In genomic region chr1:116777831-116778830, GRCh38 we compare ENCODE assay signal across 11 cellular contexts. TPM values are rescaled to one million over a fixed set of nuclear protein-coding genes. Genes with fewer than 3 reads are reported as not detected.
DNase-seq lines count a peak whose midpoint lies in the region; ATAC-seq and TF ChIP-seq lines count a peak whose summit lies in the region.
"Had no signal": no experiment of that assay in that cellular context is flagged by ENCODE, and none has a peak within 500 bp of the region (broad histone marks: within the 10 kb centered on the region; RNA-seq: fewer than 3 reads in every experiment).

No MANE protein-coding gene starts in this region.

- H3K9me2 ChIP-seq in GM23338 (ENCODE audit: insufficient read depth), result no peaks in the 10 kb centered on the region

- no peak overlapping the region for H3K27ac ChIP-seq in GM23338 (ENCODE audit: low read depth)
- H3K27ac ChIP-seq in prostate gland, result no peak overlapping the region
- H3K27ac ChIP-seq: VCaP had no signal

- CTCF ChIA-PET in WTC11 (lab: Charles Lee), result interaction anchor here (1.0 to 1.3 kb wide), 2 partner anchors 40 to 204 kb away, joined by 4 to 5 read pairs; no protein-coding TSS in a partner anchor

- H3K4me1 ChIP-seq in GM23338 (ENCODE audit: insufficient read depth) (no peaks in the 10 kb centered on the region), prostate gland (replicated peaks) (no peaks in the 10 kb centered on the region)

- no peak for TF ChIP-seq POLR2A in prostate gland (IDR thresholded peaks at IDR 0.05)

- no peaks in the 10 kb centered on the region for H3F3A ChIP-seq in GM23338 (replicated peaks; ENCODE audit: low read depth)

- no peaks in the 10 kb centered on the region for H3K79me2 ChIP-seq in GM23338 (replicated peaks; ENCODE audit: insufficient read depth)

- H3K4me2 ChIP-seq in GM23338, result no peak overlapping the region

- WGBS in prostate gland, result 60% methylated on average over 3 of the region's 3 CpGs

- H3K4me1 Mint-ChIP-seq in GM23338 (peaks cover 9% of the 10 kb centered on the region; the same call in 2 of the 3 replicates), WTC11 (peaks cover 11% of the 10 kb centered on the region)

- H3K27me3 Mint-ChIP-seq in GM23338 (ENCODE audit: insufficient read depth, low read depth, poor library complexity) (no peaks in the 10 kb centered on the region), WTC11 (ENCODE audit: low read depth) (no peaks in the 10 kb centered on the region; the same call in 1 of the 2 replicates)

- ATAC-seq in GM23338, result peak; percentile 38; the same call in 2 of the 3 replicates
- peak; percentile 43; the same call in 1 of the 2 replicates for ATAC-seq in WTC11
- no peak for ATAC-seq in left ventricle myocardium superior
- ATAC-seq: HCT116 had no signal

- H3K4me3 Mint-ChIP-seq in GM23338 (no peak overlapping the region), WTC11 (no peak overlapping the region)

- peaks cover 2% of the 10 kb centered on the region; the same call in 1 of the 3 replicates for H3K9me3 Mint-ChIP-seq in GM23338
- peaks cover 11% of the 10 kb centered on the region for H3K9me3 Mint-ChIP-seq in WTC11

- intact Hi-C loops in left ventricle myocardium superior (cut with micrococcal nuclease) (no loop called here), prostate gland (cut with DNase I) (no loop called here)

- POLR2A ChIA-PET in WTC11 (lab: Charles Lee), result no interaction called here

- H3K9me3 ChIP-seq in prostate gland, result no peaks in the 10 kb centered on the region

- H4K20me1 ChIP-seq in GM23338 (replicated peaks; ENCODE audit: insufficient read depth), result no peaks in the 10 kb centered on the region

- H3K36me3 Mint-ChIP-seq in GM23338 (ENCODE audit: low read depth), result no peaks in the 10 kb centered on the region
- H3K36me3 Mint-ChIP-seq in WTC11, result no peaks in the 10 kb centered on the region

- H3K4me3 ChIP-seq in GM23338, result no peak overlapping the region
- H3K4me3 ChIP-seq in foreskin fibroblast (ENCODE audit: low read depth in 1 of 2, low read length in 2 of 2), result peak overlapping the region; percentile 11 to 12
- no peak overlapping the region for H3K4me3 ChIP-seq in prostate gland

- peak overlapping the region; percentile 83 for H2AFZ ChIP-seq in GM23338

- no peaks in the 10 kb centered on the region for H3K36me3 ChIP-seq in GM23338 (ENCODE audit: insufficient read depth)
- H3K36me3 ChIP-seq in prostate gland, result no peaks in the 10 kb centered on the region

- no peaks in the 10 kb centered on the region for H3K27me3 ChIP-seq in GM23338 (ENCODE audit: insufficient read depth)
- H3K27me3 ChIP-seq in prostate gland (replicated peaks; ENCODE audit: insufficient read depth), result no peaks in the 10 kb centered on the region

- TF ChIP-seq CTCF in GM23338 (conservative IDR thresholded peaks at IDR 0.05; ENCODE audit: low read depth in 2 of 2) (no peak), WTC11 (IDR thresholded peaks at IDR 0.05) (no peak), foreskin fibroblast (IDR thresholded peaks at IDR 0.05; ENCODE audit: low read depth, low read length) (no peak), prostate gland (IDR thresholded peaks at IDR 0.05) (no peak)

- DNase-seq in AG20443 (ENCODE audit: low spot score), result peak; percentile 58
- peak; percentile 9 for DNase-seq in GM23338 (ENCODE audit: low spot score)
- no peak for DNase-seq in WTC11 (ENCODE audit: low spot score)
- peak; percentile 82 to 91 for DNase-seq in foreskin fibroblast
- DNase-seq in 8988T, result no peak
- no peak for DNase-seq in left ventricle myocardium superior
- DNase-seq in prostate gland (ENCODE audit: low spot score), result no peak
- no peak for DNase-seq in NCI-H2107 treated with DMSO at 0.1 percent for 48 hours (lab: John Stamatoyannopoulos, UW; ENCODE audit: unreplicated experiment)
- DNase-seq: NCI-H146 had no signal

- H3K27ac Mint-ChIP-seq in GM23338 (no peak overlapping the region; the same call in 1 of the 2 replicates), WTC11 (no peak overlapping the region)

TF ChIP-seq in GM23338, 12 proteins besides CTCF, POLR2A, EP300 and RAD21 (continues in another document):
- TF ChIP-seq EZH2phosphoT487 (IDR thresholded peaks at IDR 0.05; ENCODE audit: unreplicated experiment) (no peak), CREB1 (CRISPR knock-in tag; IDR thresholded peaks at IDR 0.05; ENCODE audit: low read depth) (no peak), NANOG (IDR thresholded peaks at IDR 0.05; ENCODE audit: borderline replicate concordance) (no peak), EZH2 (IDR thresholded peaks at IDR 0.05; ENCODE audit: low read depth, unreplicated experiment) (no peak), STAT1 (IDR thresholded peaks at IDR 0.05; ENCODE audit: unreplicated experiment) (no peak)

TF ChIP-seq in WTC11, 78 proteins besides CTCF, POLR2A, EP300 and RAD21:
- TF ChIP-seq E2F4 (CRISPR knock-in tag; IDR thresholded peaks at IDR 0.05; ENCODE audit: borderline replicate concordance, low read depth) (no peak), SOX15 (CRISPR knock-in tag; IDR thresholded peaks at IDR 0.05) (no peak), EMX1 (CRISPR knock-in tag; IDR thresholded peaks at IDR 0.05) (no peak), GRHL2 (CRISPR knock-in tag; IDR thresholded peaks at IDR 0.05; ENCODE audit: insufficient replicate concordance, severe bottlenecking) (no peak), MXD4 (CRISPR knock-in tag; IDR thresholded peaks at IDR 0.05; ENCODE audit: borderline replicate concordance) (no peak), RORB (CRISPR knock-in tag; IDR thresholded peaks at IDR 0.05) (no peak), HMGA2 (CRISPR knock-in tag; IDR thresholded peaks at IDR 0.05) (no peak), E2F1 (CRISPR knock-in tag; IDR thresholded peaks at IDR 0.05) (no peak), ZNF317 (CRISPR knock-in tag; IDR thresholded peaks at IDR 0.05; ENCODE audit: borderline replicate concordance, low read depth) (no peak), ZNF396 (CRISPR knock-in tag; IDR thresholded peaks at IDR 0.05; ENCODE audit: borderline replicate concordance) (no peak), STAT6 (CRISPR knock-in tag; conservative IDR thresholded peaks at IDR 0.05; ENCODE audit: low read depth) (no peak)

RNA-seq across cellular contexts. Expression of gene CD2, which starts 23.9 kb away (rescaled TPM):
- not detected in 2 replicates for total RNA-seq in GM23338 (2014; rRNA removed; shearing (Covaris generic))
- not detected in 2 replicates for polyA plus RNA-seq in GM23338 (2016; fragmentation: Nextera tagmentation; extraction: Ambion mirVana)
- total RNA-seq in WTC11 (2021), result 0.13 to 0.44 TPM (median 0.32 TPM) in 3 replicates
- 1.7 TPM for total RNA-seq in left ventricle myocardium superior
- total RNA-seq in prostate gland, result 1 to 10 TPM in 1 of 2 donors, under 1 TPM in 1; 0.57 to 1.3 TPM

Comparison
In these comparisons a context has a peak if more than half of its experiments do, and no peak if none do; other contexts are left out.
1. DNase-seq: peak in AG20443 (single experiment), GM23338 (single experiment) and foreskin fibroblast (2 of 2); none in WTC11 (single experiment), 8988T (single experiment), left ventricle myocardium superior (single experiment), prostate gland (single experiment) and NCI-H2107 treated with DMSO at 0.1 percent for 48 hours (single experiment).
2. H3K4me3 ChIP-seq: peak in foreskin fibroblast (2 of 2); none in GM23338 (single experiment) and prostate gland (0 of 2).